In the genomic region with DNA sequence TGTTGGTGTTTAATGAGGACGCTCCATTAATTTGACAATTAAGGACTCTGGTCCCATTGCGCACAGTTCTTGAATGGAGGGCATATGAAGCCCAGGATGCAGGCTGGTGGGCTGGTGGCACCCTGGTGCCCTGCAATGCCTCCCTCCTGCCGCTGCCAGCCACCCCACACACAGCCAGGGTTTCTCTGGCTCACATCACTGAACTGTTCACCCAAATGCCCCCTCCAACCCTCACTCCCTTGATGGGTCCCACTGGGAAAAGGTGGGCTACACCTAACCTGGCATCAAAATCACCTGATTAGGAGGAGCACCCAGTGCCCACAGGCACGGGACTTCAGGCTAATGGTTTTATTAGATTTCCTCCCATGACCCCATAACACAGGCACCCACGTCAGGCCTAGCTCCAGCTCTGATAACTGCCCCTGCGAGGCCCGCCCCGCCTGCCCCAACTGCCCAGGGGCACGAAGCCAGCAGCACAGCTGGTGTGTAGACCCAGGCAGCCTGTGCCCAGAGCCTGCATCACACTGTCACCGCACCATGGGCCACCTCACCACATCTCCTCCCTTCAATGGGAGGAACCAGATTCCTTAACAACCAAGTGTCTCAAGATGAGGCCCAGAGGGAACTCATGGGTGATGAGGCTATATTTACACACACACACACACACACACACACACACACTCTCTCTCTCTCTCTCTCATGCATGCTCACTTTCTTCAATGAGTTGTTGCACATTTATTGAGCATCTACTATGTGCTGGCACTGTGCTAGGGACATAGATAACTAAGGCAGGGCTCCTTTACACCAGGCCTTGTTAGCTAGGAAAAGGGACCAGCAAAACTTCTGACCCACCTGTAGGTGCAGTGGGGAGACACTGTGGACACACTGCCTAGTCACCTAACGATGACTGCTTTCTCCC, we compare ENCODE assay signal across 1 cellular context.
TF ChIP-seq lines count a peak whose summit lies in the region.

No MANE protein-coding gene starts in this region.

TF ChIP-seq in H1, 55 proteins besides CTCF, POLR2A, EP300 and RAD21:
- TF ChIP-seq BRCA1 (IDR thresholded peaks at IDR 0.05; ENCODE audit: low read depth, low read length) (no peak), SRF (IDR thresholded peaks at IDR 0.05; ENCODE audit: low read depth, low read length) (no peak), EGR1 (IDR thresholded peaks at IDR 0.05; ENCODE audit: borderline replicate concordance, low read depth, low read length) (no peak), POU5F1 (IDR thresholded peaks at IDR 0.05; ENCODE audit: low read depth, low read length) (no peak), YY1 (IDR thresholded peaks at IDR 0.05; ENCODE audit: low read depth, low read length) (no peak), TAF7 (optimal IDR thresholded peaks at IDR 0.05; ENCODE audit: borderline replicate concordance, low read depth, low read length) (no peak), RNF2 (IDR thresholded peaks at IDR 0.05; ENCODE audit: borderline replicate concordance, low read depth, low read length, missing control alignments, poor library complexity, severe bottlenecking) (no peak), HDAC6 (IDR thresholded peaks at IDR 0.05; ENCODE audit: low read depth, low read length) (no peak), CHD1 (IDR thresholded peaks at IDR 0.05; ENCODE audit: low read depth, low read length) (no peak), BCL11A (IDR thresholded peaks at IDR 0.05; ENCODE audit: low read depth in 2 of 2, low read length in 2 of 2) (no peak)
- TF ChIP-seq, protein P1, sequence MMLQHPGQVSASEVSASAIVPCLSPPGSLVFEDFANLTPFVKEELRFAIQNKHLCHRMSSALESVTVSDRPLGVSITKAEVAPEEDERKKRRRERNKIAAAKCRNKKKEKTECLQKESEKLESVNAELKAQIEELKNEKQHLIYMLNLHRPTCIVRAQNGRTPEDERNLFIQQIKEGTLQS (IDR thresholded peaks at IDR 0.05; ENCODE audit: insufficient read depth, low read depth, low read length), result no peak
